28 cellular contexts compared by ENCODE assay signal in genomic region chr2:199554026-199554425, GRCh38.
"Had no signal": no experiment of that assay in that cellular context is flagged by ENCODE, and none has a peak within 500 bp of the region (broad histone marks: within the 10 kb centered on the region; RNA-seq: fewer than 3 reads in every experiment).

No MANE protein-coding gene starts in this region.

- H3K27me3 ChIP-seq: neural progenitor cell, ovary, spleen, suprapubic skin, testis, tibial artery, transverse colon, upper lobe of right lung, uterus had no signal

- H3K4me2 ChIP-seq: neural progenitor cell, smooth muscle cell had no signal

- ATAC-seq: natural killer cell; psoas muscle; right cardiac atrium; sciatic nerve; stimulated activated memory B cell treated with anti-CD40 and anti-IgM and Interleukin-4, amounts not matched to agents 10 μg/mL and 1 μg/mL and 100 μg/mL, for 72 hours; stimulated activated naive CD8-positive, alpha-beta T cell treated with anti-CD3 and anti-CD28 coated beads, Interleukin-15, amount 100 ng/mL, for 72 hours; stimulated activated naive CD8-positive, alpha-beta T cell treated with anti-CD3 and anti-CD28 coated beads, Interleukin-15, Interleukin-2, amounts not matched to agents 100 U/mL and 50 U/mL, for 24 hours; upper lobe of right lung had no signal

- H2AFZ ChIP-seq: neural progenitor cell, parathyroid adenoma had no signal

- H3K36me3 ChIP-seq: neural progenitor cell, ovary, spleen, suprapubic skin, tibial artery, transverse colon, upper lobe of right lung, uterus had no signal

- H3K4me1 ChIP-seq: neural progenitor cell, parathyroid adenoma, psoas muscle, spleen, suprapubic skin, testis, tibial artery, transverse colon, upper lobe of right lung, uterus had no signal

- H3K9ac ChIP-seq: neural progenitor cell, parathyroid adenoma had no signal

- H3K79me2 ChIP-seq: parathyroid adenoma had no signal

- H3K9me3 ChIP-seq: ovary, psoas muscle, suprapubic skin, testis, tibial artery, transverse colon, upper lobe of right lung, uterus had no signal

- DNase-seq: natural killer cell; occipital lobe; ovary; posterior cingulate gyrus; psoas muscle; spleen; stimulated activated CD4-positive, alpha-beta T cell treated with anti-CD3 and anti-CD28 coated beads, Interleukin-12 subunit alpha, Interleukin-12 subunit beta, amount 100 ng/mL, for 4 hours; stimulated activated CD4-positive, alpha-beta T cell treated with anti-CD3 and anti-CD28 coated beads, Interleukin-1b, Interleukin-23, amount 100 ng/mL, for 48 hours; stimulated activated CD4-positive, alpha-beta T cell treated with anti-CD3 and anti-CD28 coated beads, Interleukin-4, amount 100 ng/mL, for 1 hour; stimulated activated CD4-positive, alpha-beta T cell treated with anti-CD3 and anti-CD28 coated beads, Interleukin-4, amount 100 ng/mL, for 4 hours; stimulated activated CD8-positive, alpha-beta memory T cell treated with anti-CD3 and anti-CD28 coated beads, Interleukin-4, amount 100 ng/mL, for 48 hours; stimulated activated naive CD4-positive, alpha-beta T cell; stimulated activated naive CD8-positive, alpha-beta T cell treated with anti-CD3 and anti-CD28 coated beads, Interleukin-15, amount 100 ng/mL, for 72 hours; stimulated activated naive CD8-positive, alpha-beta T cell treated with anti-CD3 and anti-CD28 coated beads, Interleukin-15, Interleukin-2, amounts not matched to agents 100 U/mL and 50 U/mL, for 24 hours; substantia nigra; testis; tibial artery; transverse colon; upper lobe of right lung; uterus had no signal

- H3K27ac ChIP-seq: neural progenitor cell, ovary, parathyroid adenoma, psoas muscle, skin epidermis, spleen, suprapubic skin, testis, tibial artery, transverse colon, upper lobe of right lung, uterus had no signal

- H3K4me3 ChIP-seq: neural progenitor cell, ovary, psoas muscle, skin epidermis, smooth muscle cell, spleen, suprapubic skin, testis, tibial artery, transverse colon, upper lobe of right lung, uterus had no signal
